ENCODE assay signal across 1 cellular context in the genomic region with DNA sequence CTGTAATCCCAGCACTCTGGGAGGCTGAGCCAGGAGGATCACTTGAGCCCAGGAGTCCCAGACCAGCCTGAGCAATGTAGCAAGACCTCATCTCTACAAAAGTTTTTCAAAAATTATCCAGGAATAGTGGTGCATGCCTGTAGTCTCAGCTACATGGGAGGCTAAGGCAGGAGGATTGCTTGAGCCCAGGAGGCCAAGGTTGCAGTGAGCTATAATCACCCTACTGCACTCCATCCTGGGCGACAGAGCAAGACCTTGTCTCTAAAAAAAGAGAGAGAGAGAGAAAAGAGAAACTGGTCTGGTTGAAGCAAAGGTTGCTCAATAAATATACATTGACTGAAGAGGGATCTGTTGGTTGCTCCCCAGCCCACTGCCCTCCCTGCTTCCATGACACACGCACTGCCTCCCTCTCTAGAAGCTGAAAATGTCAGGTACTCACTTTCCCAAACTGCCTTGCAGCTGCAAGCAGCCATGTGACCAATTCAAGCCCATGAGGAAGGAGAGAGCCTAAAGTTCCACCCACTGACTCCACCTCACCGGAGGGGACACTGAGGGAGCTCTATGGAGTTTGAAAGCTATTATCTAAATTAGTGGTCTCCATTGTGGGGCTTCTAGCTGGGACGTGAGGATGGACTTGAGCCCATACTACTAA.
A peak's percentile ranks its signal among the peaks of the same experiment; 100 is the strongest.
TF ChIP-seq lines count a peak whose summit lies in the region.

No MANE protein-coding gene starts in this region.

TF ChIP-seq in HepG2, 621 proteins besides CTCF, POLR2A, EP300 and RAD21:
- no peak for TF ChIP-seq ZNF790 (CRISPR knock-in tag; IDR thresholded peaks at IDR 0.05; ENCODE audit: borderline replicate concordance)
- TF ChIP-seq, protein P1, sequence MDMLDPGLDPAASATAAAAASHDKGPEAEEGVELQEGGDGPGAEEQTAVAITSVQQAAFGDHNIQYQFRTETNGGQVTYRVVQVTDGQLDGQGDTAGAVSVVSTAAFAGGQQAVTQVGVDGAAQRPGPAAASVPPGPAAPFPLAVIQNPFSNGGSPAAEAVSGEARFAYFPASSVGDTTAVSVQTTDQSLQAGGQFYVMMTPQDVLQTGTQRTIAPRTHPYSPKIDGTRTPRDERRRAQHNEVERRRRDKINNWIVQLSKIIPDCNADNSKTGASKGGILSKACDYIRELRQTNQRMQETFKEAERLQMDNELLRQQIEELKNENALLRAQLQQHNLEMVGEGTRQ (IDR thresholded peaks at IDR 0.05; ENCODE audit: low read depth, low read length) = peak; percentile 69
- TF ChIP-seq, protein P1 (CRISPR knock-in tag; IDR thresholded peaks at IDR 0.05; ENCODE audit: borderline replicate concordance) = peak; percentile 88; the same call in 1 of the 2 replicates
- TF ChIP-seq CEBPB (IDR thresholded peaks at IDR 0.05; ENCODE audit: borderline replicate concordance, low read depth, low read length) = peak; percentile 28; the same call in 1 of the 2 replicates
- TF ChIP-seq, protein P2, sequence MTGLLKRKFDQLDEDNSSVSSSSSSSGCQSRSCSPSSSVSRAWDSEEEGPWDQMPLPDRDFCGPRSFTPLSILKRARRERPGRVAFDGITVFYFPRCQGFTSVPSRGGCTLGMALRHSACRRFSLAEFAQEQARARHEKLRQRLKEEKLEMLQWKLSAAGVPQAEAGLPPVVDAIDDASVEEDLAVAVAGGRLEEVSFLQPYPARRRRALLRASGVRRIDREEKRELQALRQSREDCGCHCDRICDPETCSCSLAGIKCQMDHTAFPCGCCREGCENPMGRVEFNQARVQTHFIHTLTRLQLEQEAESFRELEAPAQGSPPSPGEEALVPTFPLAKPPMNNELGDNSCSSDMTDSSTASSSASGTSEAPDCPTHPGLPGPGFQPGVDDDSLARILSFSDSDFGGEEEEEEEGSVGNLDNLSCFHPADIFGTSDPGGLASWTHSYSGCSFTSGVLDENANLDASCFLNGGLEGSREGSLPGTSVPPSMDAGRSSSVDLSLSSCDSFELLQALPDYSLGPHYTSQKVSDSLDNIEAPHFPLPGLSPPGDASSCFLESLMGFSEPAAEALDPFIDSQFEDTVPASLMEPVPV (CRISPR knock-in tag; IDR thresholded peaks at IDR 0.05) = no peak
- TF ChIP-seq MAZ (IDR thresholded peaks at IDR 0.05; ENCODE audit: borderline replicate concordance, low read depth, low read length) = no peak
- no peak for TF ChIP-seq MAZ (CRISPR knock-in tag; IDR thresholded peaks at IDR 0.05; ENCODE audit: low read depth)
- TF ChIP-seq NFYC (CRISPR knock-in tag; IDR thresholded peaks at IDR 0.05) = peak; percentile 64
- no peak for TF ChIP-seq ZNF432 (CRISPR knock-in tag; IDR thresholded peaks at IDR 0.05; ENCODE audit: borderline replicate concordance)
- no peak for TF ChIP-seq FOXK2 (IDR thresholded peaks at IDR 0.05)
- TF ChIP-seq, protein P3, sequence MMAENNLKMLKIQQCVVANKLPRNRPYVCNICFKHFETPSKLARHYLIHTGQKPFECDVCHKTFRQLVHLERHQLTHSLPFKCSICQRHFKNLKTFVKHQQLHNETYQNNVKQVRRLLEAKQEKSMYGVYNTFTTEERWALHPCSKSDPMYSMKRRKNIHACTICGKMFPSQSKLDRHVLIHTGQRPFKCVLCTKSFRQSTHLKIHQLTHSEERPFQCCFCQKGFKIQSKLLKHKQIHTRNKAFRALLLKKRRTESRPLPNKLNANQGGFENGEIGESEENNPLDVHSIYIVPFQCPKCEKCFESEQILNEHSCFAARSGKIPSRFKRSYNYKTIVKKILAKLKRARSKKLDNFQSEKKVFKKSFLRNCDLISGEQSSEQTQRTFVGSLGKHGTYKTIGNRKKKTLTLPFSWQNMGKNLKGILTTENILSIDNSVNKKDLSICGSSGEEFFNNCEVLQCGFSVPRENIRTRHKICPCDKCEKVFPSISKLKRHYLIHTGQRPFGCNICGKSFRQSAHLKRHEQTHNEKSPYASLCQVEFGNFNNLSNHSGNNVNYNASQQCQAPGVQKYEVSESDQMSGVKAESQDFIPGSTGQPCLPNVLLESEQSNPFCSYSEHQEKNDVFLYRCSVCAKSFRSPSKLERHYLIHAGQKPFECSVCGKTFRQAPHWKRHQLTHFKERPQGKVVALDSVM (CRISPR knock-in tag; IDR thresholded peaks at IDR 0.05) = peak; percentile 98
- peak; percentile 93 for TF ChIP-seq THAP11 (CRISPR knock-in tag; IDR thresholded peaks at IDR 0.05)
- no peak for TF ChIP-seq MXD4 (CRISPR knock-in tag; IDR thresholded peaks at IDR 0.05)
- TF ChIP-seq, protein P4, sequence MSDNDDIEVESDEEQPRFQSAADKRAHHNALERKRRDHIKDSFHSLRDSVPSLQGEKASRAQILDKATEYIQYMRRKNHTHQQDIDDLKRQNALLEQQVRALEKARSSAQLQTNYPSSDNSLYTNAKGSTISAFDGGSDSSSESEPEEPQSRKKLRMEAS (IDR thresholded peaks at IDR 0.05) = no peak
- no peak for TF ChIP-seq MBD4 (IDR thresholded peaks at IDR 0.05; ENCODE audit: borderline replicate concordance, low read length)
- TF ChIP-seq NFYB (CRISPR knock-in tag; IDR thresholded peaks at IDR 0.05) = peak; percentile 65
- TF ChIP-seq ZMYM3 (CRISPR knock-in tag; IDR thresholded peaks at IDR 0.05) = peak; percentile 54; the same call in 1 of the 2 replicates
- TF ChIP-seq ZNF841 (CRISPR knock-in tag; IDR thresholded peaks at IDR 0.05; ENCODE audit: borderline replicate concordance) = no peak
- TF ChIP-seq RBFOX2 (IDR thresholded peaks at IDR 0.05; ENCODE audit: low read depth, low read length) = peak; percentile 43; the same call in 1 of the 2 replicates
- TF ChIP-seq HCFC1 (IDR thresholded peaks at IDR 0.05; ENCODE audit: low read depth, low read length) = peak; percentile 50; the same call in 1 of the 2 replicates
- TF ChIP-seq ZNF75D (CRISPR knock-in tag; IDR thresholded peaks at IDR 0.05; ENCODE audit: borderline replicate concordance) = no peak
- TF ChIP-seq ADNP (CRISPR knock-in tag; IDR thresholded peaks at IDR 0.05) = no peak
- TF ChIP-seq CEBPG (CRISPR knock-in tag; IDR thresholded peaks at IDR 0.05) = peak; percentile 22; the same call in 1 of the 2 replicates
- peak; percentile 86 for TF ChIP-seq ZNF143 (CRISPR knock-in tag; IDR thresholded peaks at IDR 0.05)
TF ChIP-seq in HepG2: peak in this region for 11.
